In genomic region chr20:53654932-53655674, GRCh38 we compare ENCODE assay signal across 10 cellular contexts.
A peak's percentile ranks its signal among the peaks of the same experiment; 100 is the strongest.
DNase-seq lines count a peak whose midpoint lies in the region; ATAC-seq, FAIRE-seq and TF ChIP-seq lines count a peak whose summit lies in the region.
"Had no signal": no experiment of that assay in that cellular context is flagged by ENCODE, and none has a peak within 500 bp of the region (broad histone marks: within the 10 kb centered on the region; RNA-seq: fewer than 3 reads in every experiment).

No MANE protein-coding gene starts in this region.

- H4K20me1 ChIP-seq in endothelial cell of umbilical vein (replicated peaks; ENCODE audit: control insufficient read depth, extremely low read depth, insufficient read depth, low read length): no peaks in the 10 kb centered on the region

- peaks cover 57% of the 10 kb centered on the region for H3K4me1 ChIP-seq in CD8-positive, alpha-beta memory T cell (ENCODE audit: insufficient read depth, low read length)
- H3K4me1 ChIP-seq in endothelial cell of umbilical vein (ENCODE audit: control insufficient read depth, extremely low read depth, insufficient read depth, low read length) (no peaks in the 10 kb centered on the region), neutrophil (ENCODE audit: control insufficient read depth in 1 of 2, insufficient read depth in 1 of 2, low read depth in 1 of 2, low read length in 1 of 2) (peaks cover 56 to 65% of the 10 kb centered on the region in 2 experiments)

- CTCF ChIA-PET in CD8-positive, alpha-beta memory T cell (lab: Charles Lee): no interaction called here
- CTCF ChIA-PET in endothelial cell of umbilical vein (lab: Charles Lee): no interaction called here

- H3K27me3 ChIP-seq in CD8-positive, alpha-beta memory T cell (ENCODE audit: insufficient read depth, low read length, poor library complexity, severe bottlenecking): no peaks in the 10 kb centered on the region
- H3K27me3 ChIP-seq in endothelial cell of umbilical vein (ENCODE audit: control insufficient read depth in 2 of 2, insufficient read depth in 2 of 2, low read length in 2 of 2) (no peaks in the 10 kb centered on the region), neutrophil (no peaks in the 10 kb centered on the region), WERI-Rb-1 (ENCODE audit: insufficient read depth, low read depth, severe bottlenecking) (no peaks in the 10 kb centered on the region)
- H3K27me3 ChIP-seq: ovary had no signal

- TF ChIP-seq CTCF in endothelial cell of umbilical vein (IDR thresholded peaks at IDR 0.05; ENCODE audit: extremely low read depth in 1 of 2, insufficient read depth in 1 of 2, low read depth in 1 of 2, low read length in 2 of 2) (no peak), neutrophil (IDR thresholded peaks at IDR 0.05) (no peak), WERI-Rb-1 (IDR thresholded peaks at IDR 0.05; ENCODE audit: low read depth, low read length) (no peak)

- no peaks in the 10 kb centered on the region for H3K9me3 Mint-ChIP-seq in CD8-positive, alpha-beta memory T cell
- H3K9me3 Mint-ChIP-seq: central memory CD8-positive, alpha-beta T cell had no signal

- no peak for ATAC-seq in GM19452 (IDR thresholded peaks at IDR 0.05; ENCODE audit: unreplicated experiment)

- no peaks in the 10 kb centered on the region for H3K79me2 ChIP-seq in endothelial cell of umbilical vein (ENCODE audit: control insufficient read depth, insufficient read depth, low read length)

- H2AFZ ChIP-seq in endothelial cell of umbilical vein (ENCODE audit: low read depth, low read length): no peak overlapping the region

- intact Hi-C loops in endothelial cell of umbilical vein (cut with micrococcal nuclease): loop anchor here (5.0 kb wide), 1 partner anchor 63 kb away; the partner anchor contains the start of gene ZNF217

- no peaks in the 10 kb centered on the region for H3K9me1 ChIP-seq in endothelial cell of umbilical vein (replicated peaks; ENCODE audit: control insufficient read depth, extremely low read depth, insufficient read depth, low read length)

- H3K9ac ChIP-seq in endothelial cell of umbilical vein (replicated peaks; ENCODE audit: extremely low read depth, insufficient read depth, low read length): no peak overlapping the region

- H3K27ac Mint-ChIP-seq in CD8-positive, alpha-beta memory T cell: peak overlapping the region in 5 of 8 donors; percentile 17 to 68 (median 36)

- H3K9me3 ChIP-seq in CD8-positive, alpha-beta memory T cell (ENCODE audit: low read length): no peaks in the 10 kb centered on the region
- no peaks in the 10 kb centered on the region for H3K9me3 ChIP-seq in endothelial cell of umbilical vein (replicated peaks; ENCODE audit: control insufficient read depth, insufficient read depth, low read length)
- no peaks in the 10 kb centered on the region for H3K9me3 ChIP-seq in neutrophil
- H3K9me3 ChIP-seq in WERI-Rb-1 (ENCODE audit: severe bottlenecking): no peaks in the 10 kb centered on the region
- H3K9me3 ChIP-seq: ovary had no signal

- POLR2A ChIA-PET in CD8-positive, alpha-beta memory T cell (lab: Charles Lee): no interaction called here
- POLR2A ChIA-PET in endothelial cell of umbilical vein (lab: Charles Lee): no interaction called here

- peak overlapping the region; percentile 32 for H3K4me3 ChIP-seq in CD8-positive, alpha-beta memory T cell (ENCODE audit: low read length)
- H3K4me3 ChIP-seq in endothelial cell of umbilical vein (replicated peaks in 1 of 3; ENCODE audit: insufficient read depth in 1 of 3, low read depth in 1 of 3, low read length in 3 of 3) (no peak overlapping the region), neutrophil (ENCODE audit: low read depth in 1 of 2, low read length in 1 of 2) (peak overlapping the region; percentile 41 to 45), WERI-Rb-1 (ENCODE audit: low read depth, low read length) (no peak overlapping the region)
- H3K4me3 ChIP-seq: ovary had no signal

- no peak for DNase-seq in CD8-positive, alpha-beta memory T cell
- DNase-seq in NOMO-1 treated with dmso at 0.1 percent for 144 hours (lab: John Stamatoyannopoulos, UW; ENCODE audit: unreplicated experiment) (peak; percentile 41), endothelial cell of umbilical vein (ENCODE audit: low read depth, low spot score) (no peak), mucosa of gallbladder (ENCODE audit: low spot score) (no peak), DMS79 treated with DMSO at 0.1 percent for 48 hours (lab: John Stamatoyannopoulos, UW) (no peak), WERI-Rb-1 (no peak)
- DNase-seq: ovary had no signal

- FAIRE-seq in endothelial cell of umbilical vein (lab: Jason Lieb, UNC): peak; percentile 21

- H3K36me3 ChIP-seq in CD8-positive, alpha-beta memory T cell (ENCODE audit: insufficient read depth, low read length): no peaks in the 10 kb centered on the region
- H3K36me3 ChIP-seq in endothelial cell of umbilical vein (ENCODE audit: control insufficient read depth in 2 of 2, extremely low read depth in 1 of 2, insufficient read depth in 2 of 2, low read length in 2 of 2) (no peaks in the 10 kb centered on the region), neutrophil (no peaks in the 10 kb centered on the region), WERI-Rb-1 (no peaks in the 10 kb centered on the region)
- H3K36me3 ChIP-seq: ovary had no signal

- BruUV-seq in endothelial cell of umbilical vein (replicated peaks; lab: Mats Ljungman, UMichigan): no TSS peak

- no peak overlapping the region for H3K4me2 ChIP-seq in endothelial cell of umbilical vein (ENCODE audit: insufficient read depth, low read length)

- H3K4me3 Mint-ChIP-seq in CD8-positive, alpha-beta memory T cell: peak overlapping the region in 1 of 7 donors; percentile 29
- H3K4me3 Mint-ChIP-seq: central memory CD8-positive, alpha-beta T cell had no signal

- TF ChIP-seq POLR2A in endothelial cell of umbilical vein (IDR thresholded peaks at IDR 0.05; ENCODE audit: low read depth, low read length): no peak

- H3K36me3 Mint-ChIP-seq in CD8-positive, alpha-beta memory T cell: peaks cover 0 to 1% (median 0%) of the 10 kb centered on the region in 3 donors

- H3K4me1 Mint-ChIP-seq in CD8-positive, alpha-beta memory T cell: peaks cover 44 to 65% (median 62%) of the 10 kb centered on the region in 3 donors

- no peaks in the 10 kb centered on the region for H3K27me3 Mint-ChIP-seq in CD8-positive, alpha-beta memory T cell
- H3K27me3 Mint-ChIP-seq: central memory CD8-positive, alpha-beta T cell had no signal

- H3K27ac ChIP-seq in CD8-positive, alpha-beta memory T cell (ENCODE audit: low read depth, low read length): peak overlapping the region; percentile 53
- H3K27ac ChIP-seq in endothelial cell of umbilical vein (ENCODE audit: insufficient read depth, low read depth, low read length) (no peak overlapping the region), neutrophil (peak overlapping the region; percentile 78), WERI-Rb-1 (no peak overlapping the region)

- dilution Hi-C loops in endothelial cell of umbilical vein (cut with MboI; ENCODE audit: extremely low pct_ligation_motif_present, low sequenced_read_pairs): no loop called here

TF ChIP-seq in endothelial cell of umbilical vein, 7 proteins besides CTCF, POLR2A, EP300 and RAD21:
- no peak for TF ChIP-seq MAX (IDR thresholded peaks at IDR 0.05; ENCODE audit: insufficient read depth, insufficient read length)
- TF ChIP-seq POLR2AphosphoS5 (IDR thresholded peaks at IDR 0.05; ENCODE audit: insufficient read depth, low read depth, low read length): no peak
- no peak for TF ChIP-seq FOS (IDR thresholded peaks at IDR 0.05; ENCODE audit: borderline replicate concordance, insufficient read depth, low read length)
- TF ChIP-seq EZH2 (IDR thresholded peaks at IDR 0.05; ENCODE audit: borderline replicate concordance, low read depth, low read length, severe bottlenecking): no peak
- no peak for TF ChIP-seq GATA2 (IDR thresholded peaks at IDR 0.05; ENCODE audit: insufficient read depth, insufficient read length, low read depth, low read length)
- TF ChIP-seq JUN (IDR thresholded peaks at IDR 0.05; ENCODE audit: borderline replicate concordance, insufficient read depth, insufficient read length, low read depth): no peak
- TF ChIP-seq MYC (IDR thresholded peaks at IDR 0.05; ENCODE audit: low read depth, low read length): no peak
TF ChIP-seq in endothelial cell of umbilical vein: peak in this region for 0.

Comparison
In these comparisons a context has a peak if more than half of its experiments do, and no peak if none do; other contexts are left out.
1. H3K27ac ChIP-seq: peak in CD8-positive, alpha-beta memory T cell (single experiment) and neutrophil (single experiment); none in endothelial cell of umbilical vein (single experiment) and WERI-Rb-1 (single experiment).
2. H3K4me3 ChIP-seq: peak in CD8-positive, alpha-beta memory T cell (single experiment) and neutrophil (2 of 2); none in endothelial cell of umbilical vein (0 of 3) and WERI-Rb-1 (single experiment).